ENCODE assay signal across 12 cellular contexts in genomic region chr21:17769049-17769845, GRCh38.
"Had no signal": no experiment of that assay in that cellular context is flagged by ENCODE, and none has a peak within 500 bp of the region (broad histone marks: within the 10 kb centered on the region; RNA-seq: fewer than 3 reads in every experiment).

No MANE protein-coding gene starts in this region.

- DNase-seq: activated effector memory CD4-positive, alpha-beta T cell treated with Interleukin-2 at 50 U/mL for 16 hours; activated naive CD8-positive, alpha-beta T cell treated with anti-CD3 and anti-CD28 coated beads for 36 hours; anterior cingulate cortex; kidney; ovary; retina; T-helper 2 cell; tibial artery had no signal

- H3K4me3 Mint-ChIP-seq: activated naive CD8-positive, alpha-beta T cell treated with anti-CD3 and anti-CD28 coated beads for 36 hours; neural progenitor cell had no signal

- H3K4me3 ChIP-seq: gastroesophageal sphincter, neural progenitor cell, ovary, smooth muscle cell, tibial artery had no signal

- H3K27me3 ChIP-seq: gastroesophageal sphincter, neural progenitor cell, ovary, tibial artery had no signal

- H3K4me1 ChIP-seq: gastroesophageal sphincter, neural progenitor cell, tibial artery had no signal

- H3K36me3 Mint-ChIP-seq: neural progenitor cell had no signal

- H3K36me3 ChIP-seq: gastroesophageal sphincter, neural progenitor cell, ovary, tibial artery had no signal

- H3K4me1 Mint-ChIP-seq: activated naive CD8-positive, alpha-beta T cell treated with anti-CD3 and anti-CD28 coated beads for 36 hours; neural progenitor cell had no signal

- H3K27me3 Mint-ChIP-seq: activated naive CD8-positive, alpha-beta T cell treated with anti-CD3 and anti-CD28 coated beads for 36 hours had no signal

- FAIRE-seq: endothelial cell of umbilical vein, kidney had no signal

- H3K9me3 ChIP-seq: ovary had no signal

- H3K4me2 ChIP-seq: neural progenitor cell, smooth muscle cell had no signal

- ATAC-seq: gastroesophageal sphincter had no signal

- H2AFZ ChIP-seq: neural progenitor cell had no signal

- H3K9ac ChIP-seq: neural progenitor cell had no signal

- H3K27ac ChIP-seq: gastroesophageal sphincter, neural progenitor cell, ovary, tibial artery had no signal

- H3K27ac Mint-ChIP-seq: activated naive CD8-positive, alpha-beta T cell treated with anti-CD3 and anti-CD28 coated beads for 36 hours; neural progenitor cell had no signal
